Comparison of ENCODE assay signal across 15 cellular contexts in the genomic region with DNA sequence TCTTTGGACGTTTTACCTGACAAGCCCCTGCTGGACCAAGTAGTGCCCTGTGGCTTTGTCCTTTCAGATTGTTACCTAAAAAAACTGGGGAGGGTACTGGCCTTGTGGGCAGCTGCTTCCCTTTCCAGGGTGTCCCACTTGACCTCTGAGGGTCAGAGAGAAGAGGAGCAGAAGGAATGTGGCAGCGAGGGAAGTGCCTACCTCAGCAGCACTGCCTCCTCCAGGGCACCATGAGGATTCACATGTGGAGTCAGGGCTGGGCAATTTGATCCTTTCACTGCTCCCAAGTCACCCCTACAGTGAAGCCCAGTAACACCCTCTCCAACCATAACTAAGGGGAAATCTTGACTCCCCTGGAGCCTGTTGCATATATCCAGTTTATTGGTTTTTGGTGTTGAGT.
DNase-seq lines count a peak whose midpoint lies in the region; ATAC-seq and TF ChIP-seq lines count a peak whose summit lies in the region.
"Had no signal": no experiment of that assay in that cellular context is flagged by ENCODE, and none has a peak within 500 bp of the region (broad histone marks: within the 10 kb centered on the region; RNA-seq: fewer than 3 reads in every experiment).

No MANE protein-coding gene starts in this region.

- no peaks in the 10 kb centered on the region for H4K20me1 ChIP-seq in H9 (ENCODE audit: control insufficient read depth, insufficient read depth, insufficient read length)

- H2AK5ac ChIP-seq in H9 (ENCODE audit: insufficient read length, low read length) = no peak overlapping the region

- no peaks in the 10 kb centered on the region for H3K27me3 ChIP-seq in H9 (ENCODE audit: insufficient read depth, low read length)
- H3K27me3 ChIP-seq: thyroid gland had no signal

- H4K5ac ChIP-seq in H9 (ENCODE audit: insufficient read length, low read depth, low read length) = no peak overlapping the region

- H3K4ac ChIP-seq in H9 (ENCODE audit: low read depth, low read length) = no peak overlapping the region

- no peak overlapping the region for H2BK5ac ChIP-seq in H9 (ENCODE audit: insufficient read length, low read length)

- no CpG with 5 or more reads among the region's 2 CpGs for WGBS in H9 (ENCODE audit: extremely low coverage, insufficient read length, low lambda C conversion rate)

- H3K4me3 Mint-ChIP-seq in H9 = no peak overlapping the region

- no peak overlapping the region for H2AFZ ChIP-seq in H9 (ENCODE audit: low read length)

- no peak overlapping the region for H2BK120ac ChIP-seq in H9 (ENCODE audit: low read depth, low read length, poor library complexity, severe bottlenecking)

- H3K27ac ChIP-seq in H9 (ENCODE audit: insufficient read length, low read depth, low read length) = no peak overlapping the region
- H3K27ac ChIP-seq: thyroid gland had no signal

- H3K4me2 ChIP-seq in H9 (ENCODE audit: insufficient read depth, insufficient read length, low read length) = no peak overlapping the region

- no peak overlapping the region for H2BK20ac ChIP-seq in H9 (ENCODE audit: low read depth, low read length, poor library complexity, severe bottlenecking)

- no peaks in the 10 kb centered on the region for H3K9me3 ChIP-seq in H9 (ENCODE audit: control insufficient read depth, low read depth, low read length)
- H3K9me3 ChIP-seq: thyroid gland had no signal

- DNase-seq in H9 (peak; percentile 84), RKO (ENCODE audit: low spot score) (peak; percentile 84), erythroblast (lab: John Stamatoyannopoulos, UW) (peak; percentile 33 to 34), posterior vena cava (ENCODE audit: low spot score) (peak; percentile 34), superior temporal gyrus (ENCODE audit: extremely low spot score) (no peak), HuH-7.5 (ENCODE audit: low spot score) (no peak)
- DNase-seq in effector CD8-positive, alpha-beta T cell (lab: John Stamatoyannopoulos, UW) = no peak
- DNase-seq in stimulated activated naive CD8-positive, alpha-beta T cell treated with anti-CD3 and anti-CD28 coated beads, Interleukin-15, Interleukin-2, amounts not matched to agents 100 U/mL and 50 U/mL, for 24 hours = no peak
- DNase-seq: activated T-cell treated with anti-CD3 and anti-CD28 coated beads for 4 hours, COR-L47, foreskin melanocyte, NCI-H1417, NCI-H524 treated with DMSO at 0.1 percent for 48 hours, thyroid gland had no signal

- H3T11ph ChIP-seq in H9 (ENCODE audit: low read length) = no peak overlapping the region

- H3K4me1 ChIP-seq in H9 (ENCODE audit: insufficient read depth, low read length) = no peaks in the 10 kb centered on the region
- H3K4me1 ChIP-seq: thyroid gland had no signal

- H2BK15ac ChIP-seq in H9 (ENCODE audit: low read depth, low read length) = no peak overlapping the region

- no peak overlapping the region for H3K14ac ChIP-seq in H9 (ENCODE audit: insufficient read depth, low read length)

- intact Hi-C loops in posterior vena cava (cut with DNase I) = no loop called here

- no peaks in the 10 kb centered on the region for H3K27me3 Mint-ChIP-seq in H9 (ENCODE audit: low read depth)

- peak; percentile 67 for TF ChIP-seq CTCF in H9 (conservative IDR thresholded peaks at IDR 0.05)

- H3K23ac ChIP-seq in H9 (ENCODE audit: insufficient read length, low read depth, low read length) = no peak overlapping the region

- H3K9ac ChIP-seq in H9 (ENCODE audit: extremely low read depth, insufficient read length, low read length) = no peak overlapping the region

- H3K9me3 Mint-ChIP-seq in H9 = no peaks in the 10 kb centered on the region

- H3K4me1 Mint-ChIP-seq in H9 = peaks cover 11 to 15% of the 10 kb centered on the region in 2 experiments

- no peaks in the 10 kb centered on the region for H3K79me1 ChIP-seq in H9 (ENCODE audit: insufficient read depth, low read depth, low read length, poor library complexity, severe bottlenecking)

- H2BK12ac ChIP-seq in H9 (ENCODE audit: insufficient read length, low read depth, low read length) = no peak overlapping the region

- no peak overlapping the region for H3K56ac ChIP-seq in H9 (ENCODE audit: insufficient read length, low read depth, low read length)

- TF ChIP-seq POLR2A in erythroblast (IDR thresholded peaks at IDR 0.05; ENCODE audit: low read length) = no peak

- H3K27ac Mint-ChIP-seq in H9 = peak overlapping the region in 1 of 3 experiments; percentile 89; a peak in 2 of 7 replicates

- H4K8ac ChIP-seq in H9 (replicated peaks; ENCODE audit: insufficient read length, low read depth, low read length) = no peak overlapping the region

- ATAC-seq in stimulated activated naive CD8-positive, alpha-beta T cell treated with anti-CD3 and anti-CD28 coated beads, Interleukin-15, Interleukin-2, amounts not matched to agents 100 U/mL and 50 U/mL, for 24 hours = no peak
- ATAC-seq: activated CD4-positive, CD25-positive, alpha-beta regulatory T cell treated with anti-CD3 and anti-CD28 coated beads, Interleukin-2, amount 50 U/mL, for 24 hours had no signal

- H3K18ac ChIP-seq in H9 (ENCODE audit: insufficient read length, low read depth, low read length) = no peak overlapping the region

- H3K36me3 Mint-ChIP-seq in H9 (ENCODE audit: insufficient read depth in 1 of 3, low read depth in 3 of 3) = peaks cover 7 to 12% (median 11%) of the 10 kb centered on the region in 3 experiments; a peak in 6 of 7 replicates

- no peaks in the 10 kb centered on the region for H3K23me2 ChIP-seq in H9 (ENCODE audit: insufficient read length, low read depth, low read length, poor library complexity, severe bottlenecking)

- no peaks in the 10 kb centered on the region for H3K79me2 ChIP-seq in H9 (ENCODE audit: insufficient read depth, low read length)

- no peak overlapping the region for H4K91ac ChIP-seq in H9 (ENCODE audit: insufficient read length, low read depth, low read length)

Comparison
In these comparisons a context has a peak if more than half of its experiments do, and no peak if none do; other contexts are left out.
1. DNase-seq: peak in H9 (single experiment), RKO (single experiment), erythroblast (2 of 2) and posterior vena cava (single experiment); none in superior temporal gyrus (single experiment), effector CD8-positive, alpha-beta T cell (single experiment), HuH-7.5 (single experiment) and stimulated activated naive CD8-positive, alpha-beta T cell treated with anti-CD3 and anti-CD28 coated beads, Interleukin-15, Interleukin-2, amounts not matched to agents 100 U/mL and 50 U/mL, for 24 hours (single experiment).